24 cellular contexts compared by ENCODE assay signal in genomic region chr1:25094229-25094628, GRCh38.
"Had no signal": no experiment of that assay in that cellular context is flagged by ENCODE, and none has a peak within 500 bp of the region (broad histone marks: within the 10 kb centered on the region; RNA-seq: fewer than 3 reads in every experiment).

No MANE protein-coding gene starts in this region.

- FAIRE-seq: keratinocyte had no signal

- H3K4me2 ChIP-seq: neural progenitor cell had no signal

- ATAC-seq: esophagus mucosa; gastrocnemius medialis; left ventricle myocardium superior; lower lobe of right lung; stimulated activated memory B cell treated with anti-CD40 and anti-IgM and Interleukin-4, amounts not matched to agents 10 μg/mL and 1 μg/mL and 100 μg/mL, for 72 hours; stimulated activated naive CD8-positive, alpha-beta T cell treated with anti-CD3 and anti-CD28 coated beads, Interleukin-15, Interleukin-2, amounts not matched to agents 100 U/mL and 50 U/mL, for 24 hours had no signal

- H3K27ac Mint-ChIP-seq: dendritic cell treated with granulocyte-macrophage colony-stimulating factor and Interleukin-4, amounts not matched to agents 40 ng/mL and 50 ng/mL, for 4 days; endodermal cell; nephron; neural progenitor cell; stimulated activated memory B cell treated with anti-CD40 and anti-IgM and Interleukin-4, amounts not matched to agents 10 μg/mL and 1 μg/mL and 100 μg/mL, for 72 hours; type B pancreatic cell had no signal

- H3K36me3 ChIP-seq: colonic mucosa, gastrocnemius medialis, lower lobe of right lung, neural progenitor cell, prostate gland, right atrium auricular region, sigmoid colon, tibial artery had no signal

- H3K9me3 Mint-ChIP-seq: dendritic cell treated with granulocyte-macrophage colony-stimulating factor and Interleukin-4, amounts not matched to agents 40 ng/mL and 50 ng/mL, for 4 days; endodermal cell; neural progenitor cell had no signal

- H3K9me3 ChIP-seq: colonic mucosa, gastrocnemius medialis, lower lobe of right lung, prostate gland, right atrium auricular region, sigmoid colon, testis, tibial artery had no signal

- H3K4me3 Mint-ChIP-seq: dendritic cell treated with granulocyte-macrophage colony-stimulating factor and Interleukin-4, amounts not matched to agents 40 ng/mL and 50 ng/mL, for 4 days; endodermal cell; nephron; neural progenitor cell; stimulated activated memory B cell treated with anti-CD40 and anti-IgM and Interleukin-4, amounts not matched to agents 10 μg/mL and 1 μg/mL and 100 μg/mL, for 72 hours; type B pancreatic cell had no signal

- H3K27me3 ChIP-seq: colonic mucosa, neural progenitor cell, right atrium auricular region, testis had no signal

- DNase-seq: colonic mucosa; effector CD8-positive, alpha-beta T cell; endodermal cell; foreskin fibroblast; gastrocnemius medialis; head of caudate nucleus; left ventricle myocardium superior; lower lobe of right lung; sigmoid colon; stimulated activated CD4-positive, alpha-beta T cell treated with anti-CD3 and anti-CD28 coated beads, Interleukin-4, amount 100 ng/mL, for 4 hours; stimulated activated naive CD8-positive, alpha-beta T cell treated with anti-CD3 and anti-CD28 coated beads, Interleukin-15, Interleukin-2, amounts not matched to agents 100 U/mL and 50 U/mL, for 24 hours; substantia nigra; testis; tibial artery had no signal

- H3K4me3 ChIP-seq: colonic mucosa, gastrocnemius medialis, lower lobe of right lung, neural progenitor cell, prostate gland, right atrium auricular region, sigmoid colon, testis, tibial artery had no signal

- H3K4me1 ChIP-seq: colonic mucosa, gastrocnemius medialis, lower lobe of right lung, neural progenitor cell, prostate gland, sigmoid colon, testis, tibial artery had no signal

- H3K36me3 Mint-ChIP-seq: neural progenitor cell, type B pancreatic cell had no signal

- H3K27ac ChIP-seq: colonic mucosa, epithelial cell of prostate, gastrocnemius medialis, lower lobe of right lung, neural progenitor cell, prostate gland, right atrium auricular region, sigmoid colon, testis, tibial artery had no signal

- H3K9ac ChIP-seq: neural progenitor cell had no signal

- H3K27me3 Mint-ChIP-seq: stimulated activated memory B cell treated with anti-CD40 and anti-IgM and Interleukin-4, amounts not matched to agents 10 μg/mL and 1 μg/mL and 100 μg/mL, for 72 hours had no signal

- H2AFZ ChIP-seq: neural progenitor cell had no signal
